ENCODE assay signal across 9 cellular contexts in the genomic region with DNA sequence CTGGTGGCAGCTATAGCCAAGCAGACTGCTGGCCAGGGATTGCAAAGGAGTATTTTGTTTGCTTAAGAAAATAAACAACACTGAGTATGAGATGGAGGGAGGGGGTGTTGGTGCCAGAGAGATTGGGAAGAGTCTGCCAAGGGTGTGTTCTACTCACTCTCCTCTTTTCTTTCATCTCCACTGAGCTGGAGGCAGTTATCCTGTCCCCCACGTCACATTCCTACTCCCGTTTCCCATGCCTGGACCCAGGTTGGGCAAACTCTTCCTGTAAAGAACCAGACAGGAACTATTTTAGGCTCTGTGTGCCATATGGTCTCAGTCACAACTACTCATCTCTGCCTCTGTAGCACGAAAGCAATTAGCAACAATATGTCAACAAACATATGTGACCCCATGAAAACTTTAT. TPM values are rescaled to one million over a fixed set of nuclear protein-coding genes. Genes with fewer than 3 reads are reported as not detected.
DNase-seq lines count a peak whose midpoint lies in the region; FAIRE-seq and TF ChIP-seq lines count a peak whose summit lies in the region.
"Had no signal": no experiment of that assay in that cellular context is flagged by ENCODE, and none has a peak within 500 bp of the region (broad histone marks: within the 10 kb centered on the region; RNA-seq: fewer than 3 reads in every experiment).

No MANE protein-coding gene starts in this region.

- H3K4me1 Mint-ChIP-seq in MCF 10A (ENCODE audit: insufficient read depth, unreplicated experiment) (peaks cover 71% of the 10 kb centered on the region), nephron (peaks cover 25% of the 10 kb centered on the region)

- H3K4me3 Mint-ChIP-seq in MCF 10A (ENCODE audit: unreplicated experiment) (peak overlapping the region; percentile 2), nephron (no peak overlapping the region)

- BruUV-seq in MCF 10A (replicated peaks; lab: Mats Ljungman, UMichigan) = no TSS peak

- peak; percentile 86 for DNase-seq in DMS 273 treated with DMSO at 0.1 percent for 48 hours (lab: John Stamatoyannopoulos, UW)
- DNase-seq in NCI-H1105 (lab: John Stamatoyannopoulos, UW) = peak; percentile 23
- DNase-seq in MCF 10A (ENCODE audit: unreplicated experiment) = peak; percentile 99
- DNase-seq in GM19239 (ENCODE audit: insufficient read length, low spot score) = no peak
- no peak for DNase-seq in RPMI8226
- DNase-seq in HuH-7 (ENCODE audit: low spot score) = no peak
- DNase-seq: OCI-M1, retina had no signal

- no peaks in the 10 kb centered on the region for H3K27me3 Mint-ChIP-seq in MCF 10A (ENCODE audit: insufficient read depth, unreplicated experiment)
- H3K27me3 Mint-ChIP-seq in nephron (ENCODE audit: low read depth) = peaks cover 15% of the 10 kb centered on the region

- CTCF ChIA-PET in MCF 10A (lab: Yijun Ruan, JAX) = interaction anchor here (0.6 to 7.4 kb wide), 18 partner anchors 9 to 265 kb away, joined by 3 to 72 read pairs (median 5); partner anchors contain the start of gene IL20

- H3K9me3 Mint-ChIP-seq in MCF 10A (ENCODE audit: unreplicated experiment) (no peaks in the 10 kb centered on the region), nephron (no peaks in the 10 kb centered on the region)

- TF ChIP-seq CTCF in MCF 10A (IDR thresholded peaks at IDR 0.05; ENCODE audit: unreplicated experiment) (no peak), nephron (IDR thresholded peaks at IDR 0.05; ENCODE audit: unreplicated experiment in 3 of 3) (no peak)

- H3K27ac Mint-ChIP-seq in MCF 10A (ENCODE audit: low read depth, unreplicated experiment) = peak overlapping the region; percentile 89
- H3K27ac Mint-ChIP-seq in nephron = peak overlapping the region; percentile 7 to 48 (median 35)

- intact Hi-C loops in MCF 10A (cut with micrococcal nuclease) = loop anchor here (10.0 kb wide), 1 partner anchor 429 kb away; the partner anchor contains the start of gene CD55

- H3K36me3 Mint-ChIP-seq in MCF 10A (ENCODE audit: insufficient read depth, unreplicated experiment) = peaks cover 15% of the 10 kb centered on the region
- H3K36me3 Mint-ChIP-seq in nephron (ENCODE audit: low read depth) = no peaks in the 10 kb centered on the region

- POLR2A ChIA-PET in MCF 10A (lab: Yijun Ruan, JAX) = interaction anchor here (0.6 to 12.1 kb wide), 19 partner anchors 10 to 1776 kb away, joined by 3 to 271 read pairs (median 4); partner anchors contain the start of genes DYRK3, IL20 and PFKFB2

- FAIRE-seq in GM19239 (lab: Jason Lieb, UNC) = no peak

RNA-seq across cellular contexts. Expression of gene IL24, which starts 1.4 kb away (rescaled TPM):
- 0.58 and 1.1 TPM in 2 replicates for total RNA-seq in MCF 10A (2022)

RNA-seq across cellular contexts. Expression of gene FCMR, which starts 25.9 kb away (rescaled TPM):
- 10.1 and 18.0 TPM in 2 replicates for total RNA-seq in MCF 10A (2022)

RNA-seq across cellular contexts. Expression of gene IL20, which starts 30.4 kb away (rescaled TPM):
- not detected in 2 replicates for total RNA-seq in MCF 10A (2022)

RNA-seq across cellular contexts. Expression of gene PIGR, which starts 50.4 kb away (rescaled TPM):
- total RNA-seq in MCF 10A (2022) = not detected in 2 replicates

Comparison
In these comparisons a context has a peak if more than half of its experiments do, and no peak if none do; other contexts are left out.
1. DNase-seq: peak in DMS 273 treated with DMSO at 0.1 percent for 48 hours (single experiment), NCI-H1105 (single experiment) and MCF 10A (single experiment); none in GM19239 (single experiment), RPMI8226 (single experiment) and HuH-7 (single experiment).